Comparison of ENCODE assay signal across 2 cellular contexts in genomic region chr7:133545613-133546012, GRCh38.
TF ChIP-seq lines count a peak whose summit lies in the region.

No MANE protein-coding gene starts in this region.

TF ChIP-seq in SK-N-SH treated with all-trans-retinoic acid at 6 μM for 48 hours, 23 proteins besides CTCF, POLR2A, EP300 and RAD21 (continued from another document):
- TF ChIP-seq, protein P1, sequence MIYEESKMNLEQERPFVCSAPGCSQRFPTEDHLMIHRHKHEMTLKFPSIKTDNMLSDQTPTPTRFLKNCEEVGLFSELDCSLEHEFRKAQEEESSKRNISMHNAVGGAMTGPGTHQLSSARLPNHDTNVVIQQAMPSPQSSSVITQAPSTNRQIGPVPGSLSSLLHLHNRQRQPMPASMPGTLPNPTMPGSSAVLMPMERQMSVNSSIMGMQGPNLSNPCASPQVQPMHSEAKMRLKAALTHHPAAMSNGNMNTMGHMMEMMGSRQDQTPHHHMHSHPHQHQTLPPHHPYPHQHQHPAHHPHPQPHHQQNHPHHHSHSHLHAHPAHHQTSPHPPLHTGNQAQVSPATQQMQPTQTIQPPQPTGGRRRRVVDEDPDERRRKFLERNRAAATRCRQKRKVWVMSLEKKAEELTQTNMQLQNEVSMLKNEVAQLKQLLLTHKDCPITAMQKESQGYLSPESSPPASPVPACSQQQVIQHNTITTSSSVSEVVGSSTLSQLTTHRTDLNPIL (CRISPR knock-in tag; IDR thresholded peaks at IDR 0.05; ENCODE audit: low read depth): no peak
TF ChIP-seq in SK-N-SH treated with all-trans-retinoic acid at 6 μM for 48 hours: peak in this region for 0.

TF ChIP-seq in SK-N-SH, 30 proteins besides CTCF, POLR2A, EP300 and RAD21 (continued from another document):
- TF ChIP-seq RCOR1 (IDR thresholded peaks at IDR 0.05; ENCODE audit: low read length) (no peak), ELF1 (IDR thresholded peaks at IDR 0.05) (no peak), SIN3A (IDR thresholded peaks at IDR 0.05; ENCODE audit: borderline replicate concordance, low read depth, low read length) (no peak), MXI1 (IDR thresholded peaks at IDR 0.05; ENCODE audit: low read depth, low read length) (no peak), GATA2 (CRISPR knock-in tag; IDR thresholded peaks at IDR 0.05) (no peak), TAF1 (IDR thresholded peaks at IDR 0.05; ENCODE audit: borderline replicate concordance, low read depth, low read length) (no peak), NRF1 (IDR thresholded peaks at IDR 0.05; ENCODE audit: low read depth, low read length) (no peak), PBX3 (IDR thresholded peaks at IDR 0.05) (no peak), NFIC (IDR thresholded peaks at IDR 0.05; ENCODE audit: borderline replicate concordance) (no peak)
- TF ChIP-seq, protein P2, sequence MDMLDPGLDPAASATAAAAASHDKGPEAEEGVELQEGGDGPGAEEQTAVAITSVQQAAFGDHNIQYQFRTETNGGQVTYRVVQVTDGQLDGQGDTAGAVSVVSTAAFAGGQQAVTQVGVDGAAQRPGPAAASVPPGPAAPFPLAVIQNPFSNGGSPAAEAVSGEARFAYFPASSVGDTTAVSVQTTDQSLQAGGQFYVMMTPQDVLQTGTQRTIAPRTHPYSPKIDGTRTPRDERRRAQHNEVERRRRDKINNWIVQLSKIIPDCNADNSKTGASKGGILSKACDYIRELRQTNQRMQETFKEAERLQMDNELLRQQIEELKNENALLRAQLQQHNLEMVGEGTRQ (IDR thresholded peaks at IDR 0.05; ENCODE audit: borderline replicate concordance, low read depth, low read length): no peak
- TF ChIP-seq, protein P3, sequence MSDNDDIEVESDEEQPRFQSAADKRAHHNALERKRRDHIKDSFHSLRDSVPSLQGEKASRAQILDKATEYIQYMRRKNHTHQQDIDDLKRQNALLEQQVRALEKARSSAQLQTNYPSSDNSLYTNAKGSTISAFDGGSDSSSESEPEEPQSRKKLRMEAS (IDR thresholded peaks at IDR 0.05; ENCODE audit: low read depth): no peak
